In the genomic region with DNA sequence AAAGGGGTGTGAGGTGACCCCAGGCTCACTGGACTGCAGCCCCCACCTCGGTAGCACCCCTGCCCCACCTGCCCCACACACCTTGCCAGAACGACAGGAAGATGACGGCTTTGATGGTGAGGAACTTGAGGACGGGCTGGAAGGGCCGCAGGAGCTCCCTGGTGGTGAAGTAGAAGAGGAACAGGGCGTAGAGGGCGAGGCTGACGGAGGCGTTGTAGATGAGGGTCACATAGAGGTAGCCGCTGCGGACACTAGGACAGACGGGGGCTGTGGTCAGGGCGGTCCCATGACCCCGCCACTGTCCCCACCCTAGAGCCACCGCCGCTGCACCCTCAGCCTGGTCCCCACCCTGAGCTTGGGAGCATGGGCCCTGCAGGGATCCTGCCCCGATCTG, we compare ENCODE assay signal across 12 cellular contexts. TPM values are rescaled to one million over a fixed set of nuclear protein-coding genes. Genes with fewer than 3 reads are reported as not detected.
DNase-seq lines count a peak whose midpoint lies in the region; ATAC-seq, FAIRE-seq and TF ChIP-seq lines count a peak whose summit lies in the region.
"Had no signal": no experiment of that assay in that cellular context is flagged by ENCODE, and none has a peak within 500 bp of the region (broad histone marks: within the 10 kb centered on the region; RNA-seq: fewer than 3 reads in every experiment).

No MANE protein-coding gene starts in this region.

- H3K79me2 ChIP-seq in GM23338 (replicated peaks; ENCODE audit: insufficient read depth), result no peaks in the 10 kb centered on the region

- H3K36me3 ChIP-seq in GM23338 (ENCODE audit: insufficient read depth), result no peaks in the 10 kb centered on the region

- H3K27ac ChIP-seq in GM23338 (ENCODE audit: low read depth), result no peak overlapping the region
- no peak overlapping the region for H3K27ac ChIP-seq in foreskin keratinocyte
- H3K27ac ChIP-seq: heart left ventricle, neutrophil had no signal

- peaks cover 2% of the 10 kb centered on the region; the same call in 1 of the 3 replicates for H3K4me1 Mint-ChIP-seq in GM23338

- H3K4me1 ChIP-seq in GM23338 (ENCODE audit: insufficient read depth) (no peaks in the 10 kb centered on the region), foreskin keratinocyte (peaks cover 7% of the 10 kb centered on the region)

- H3K27ac Mint-ChIP-seq in GM23338, result no peak overlapping the region

- no peak overlapping the region; the same call in 2 of the 3 replicates for H3K4me3 Mint-ChIP-seq in GM23338

- no peaks in the 10 kb centered on the region for H3K9me3 Mint-ChIP-seq in GM23338

- FAIRE-seq in HTR-8/SVneo (lab: Jason Lieb, UNC), result no peak
- FAIRE-seq: small intestine had no signal

- H3K9me2 ChIP-seq in GM23338 (ENCODE audit: insufficient read depth), result no peaks in the 10 kb centered on the region

- DNase-seq in CD1c-positive myeloid dendritic cell (ENCODE audit: extremely low spot score) (peak; percentile 26), GM23338 (ENCODE audit: low spot score) (no peak), RPMI8226 (peak; percentile 95), foreskin keratinocyte (no peak), HTR-8/SVneo (ENCODE audit: insufficient read length, low spot score) (no peak)
- DNase-seq in stimulated activated CD4-positive, alpha-beta T cell treated with anti-CD3 and anti-CD28 coated beads, Interleukin-15, amount 100 ng/mL, for 24 hours, result no peak
- DNase-seq: HCEC 1CT, NCI-H2107, small intestine had no signal

- peaks cover 1% of the 10 kb centered on the region for H3K27me3 Mint-ChIP-seq in GM23338 (ENCODE audit: insufficient read depth, low read depth, poor library complexity)

- no peak overlapping the region for H3K4me2 ChIP-seq in GM23338

- no peaks in the 10 kb centered on the region for H4K20me1 ChIP-seq in GM23338 (replicated peaks; ENCODE audit: insufficient read depth)

- H3K4me3 ChIP-seq in GM23338, result no peak overlapping the region
- H3K4me3 ChIP-seq: heart left ventricle had no signal

- H3K27me3 ChIP-seq in GM23338 (ENCODE audit: insufficient read depth) (no peaks in the 10 kb centered on the region), foreskin keratinocyte (no peaks in the 10 kb centered on the region)
- H3K27me3 ChIP-seq: heart left ventricle, neutrophil had no signal

- TF ChIP-seq CTCF in GM23338 (conservative IDR thresholded peaks at IDR 0.05; ENCODE audit: low read depth in 2 of 2), result peak in 1 of 2 experiments; percentile 22; a peak in 1 of 4 replicates
- peak; percentile 33 for TF ChIP-seq CTCF in foreskin keratinocyte (conservative IDR thresholded peaks at IDR 0.05)

- no peak overlapping the region for H2AFZ ChIP-seq in GM23338

- H3F3A ChIP-seq in GM23338 (replicated peaks; ENCODE audit: low read depth), result no peaks in the 10 kb centered on the region

- no peaks in the 10 kb centered on the region for H3K36me3 Mint-ChIP-seq in GM23338 (ENCODE audit: low read depth)

- ATAC-seq in GM23338, result peak; percentile 15
- no peak for ATAC-seq in foreskin keratinocyte
- no peak for ATAC-seq in GM21786 (IDR thresholded peaks at IDR 0.05; ENCODE audit: unreplicated experiment)
- ATAC-seq: heart left ventricle had no signal

TF ChIP-seq in GM23338, 12 proteins besides CTCF, POLR2A, EP300 and RAD21:
- TF ChIP-seq CREB1 (CRISPR knock-in tag; IDR thresholded peaks at IDR 0.05; ENCODE audit: low read depth) (no peak), ZNF331 (CRISPR knock-in tag; IDR thresholded peaks at IDR 0.05; ENCODE audit: low read depth) (no peak)

RNA-seq across cellular contexts. Expression of gene TMEM184A, which starts 7.6 kb away (rescaled TPM):
- 0.04 and 0.66 TPM in 2 replicates for total RNA-seq in GM23338 (2014; rRNA removed; shearing (Covaris generic))
- polyA plus RNA-seq in GM23338 (2016; fragmentation: Nextera tagmentation; extraction: Ambion mirVana) (0.03 and 0.18 TPM in 2 replicates), foreskin keratinocyte (1.2 and 1.3 TPM in 2 replicates)
- 1.1 and 1.4 TPM in 2 replicates for total RNA-seq in foreskin keratinocyte

RNA-seq across cellular contexts. Expression of gene MAFK, which starts 17.9 kb away (rescaled TPM):
- 14.2 and 19.3 TPM in 2 replicates for total RNA-seq in GM23338 (2014; rRNA removed; shearing (Covaris generic))
- 4.4 and 5.1 TPM in 2 replicates for polyA plus RNA-seq in GM23338 (2016; fragmentation: Nextera tagmentation; extraction: Ambion mirVana)
- 9.5 and 9.6 TPM in 2 replicates for total RNA-seq in foreskin keratinocyte
- 7.4 and 7.9 TPM in 2 replicates for polyA plus RNA-seq in foreskin keratinocyte

RNA-seq across cellular contexts. Expression of gene PSMG3, which starts 21.4 kb away (rescaled TPM):
- 28.3 and 32.0 TPM in 2 replicates for total RNA-seq in GM23338 (2014; rRNA removed; shearing (Covaris generic))
- polyA plus RNA-seq in GM23338 (2016; fragmentation: Nextera tagmentation; extraction: Ambion mirVana), result 84.8 and 93.6 TPM in 2 replicates
- 56.4 and 59.7 TPM in 2 replicates for total RNA-seq in foreskin keratinocyte
- polyA plus RNA-seq in foreskin keratinocyte, result 82.3 and 92.6 TPM in 2 replicates

RNA-seq across cellular contexts. Expression of gene INTS1, which starts 44.2 kb away (rescaled TPM):
- 81.1 and 111 TPM in 2 replicates for total RNA-seq in GM23338 (2014; rRNA removed; shearing (Covaris generic))
- polyA plus RNA-seq in GM23338 (2016; fragmentation: Nextera tagmentation; extraction: Ambion mirVana), result 31.4 and 35.1 TPM in 2 replicates
- total RNA-seq in foreskin keratinocyte, result 57.2 and 58.9 TPM in 2 replicates
- polyA plus RNA-seq in foreskin keratinocyte, result 49.1 and 50.1 TPM in 2 replicates

Comparison
In these comparisons a context has a peak if more than half of its experiments do, and no peak if none do; other contexts are left out.
1. DNase-seq: peak in CD1c-positive myeloid dendritic cell (single experiment) and RPMI8226 (single experiment); none in GM23338 (single experiment), foreskin keratinocyte (0 of 2), stimulated activated CD4-positive, alpha-beta T cell treated with anti-CD3 and anti-CD28 coated beads, Interleukin-15, amount 100 ng/mL, for 24 hours (single experiment) and HTR-8/SVneo (single experiment).